22 cellular contexts compared by ENCODE assay signal in genomic region chr10:75437693-75438092, GRCh38. TPM values are rescaled to one million over a fixed set of nuclear protein-coding genes. Genes with fewer than 3 reads are reported as not detected.
"Had no signal": no experiment of that assay in that cellular context is flagged by ENCODE, and none has a peak within 500 bp of the region (broad histone marks: within the 10 kb centered on the region; RNA-seq: fewer than 3 reads in every experiment).

No MANE protein-coding gene starts in this region.

- H3K27me3 ChIP-seq: colonic mucosa, esophagus muscularis mucosa, foreskin keratinocyte, heart right ventricle, left lung had no signal

- H3K9me3 ChIP-seq: colonic mucosa, esophagus muscularis mucosa, lower lobe of right lung, mucosa of descending colon had no signal

- H3K36me3 ChIP-seq: colonic mucosa had no signal

- H3K27ac ChIP-seq: colonic mucosa, esophagus muscularis mucosa, foreskin keratinocyte, heart right ventricle, left lung, lower lobe of right lung had no signal

- H3K4me3 ChIP-seq: colonic mucosa, esophagus muscularis mucosa, heart right ventricle, left lung, lower lobe of right lung, mucosa of descending colon had no signal

- H3K4me1 ChIP-seq: colonic mucosa, foreskin keratinocyte, lower lobe of right lung had no signal

- FAIRE-seq: endothelial cell of umbilical vein, frontal cortex, islet of Langerhans, kidney had no signal

- DNase-seq: cerebellar nuclear complex; colonic mucosa; cortex of kidney; effector CD4-positive, alpha-beta T cell; effector memory CD4-positive, alpha-beta T cell; foreskin keratinocyte; glutamatergic neuron; head of caudate nucleus; heart right ventricle; hippocampal formation; kidney; kidney glomerular epithelial cell; left colon; left lung; left ventricle myocardium superior; lower lobe of right lung; mesenchymal stem cell; mucosa of descending colon had no signal

- ATAC-seq: foreskin keratinocyte, left colon, left lung, lower lobe of right lung, mucosa of descending colon had no signal

RNA-seq across cellular contexts. Expression of gene LRMDA, which starts 6.3 kb away (rescaled TPM):
- total RNA-seq: foreskin keratinocyte had no signal
- polyA plus RNA-seq: foreskin keratinocyte had no signal
